In genomic region chr3:14842277-14842676, GRCh38 we compare ENCODE assay signal across 18 cellular contexts. TPM values are rescaled to one million over a fixed set of nuclear protein-coding genes. Genes with fewer than 3 reads are reported as not detected.
DNase-seq lines count a peak whose midpoint lies in the region; ATAC-seq, FAIRE-seq and TF ChIP-seq lines count a peak whose summit lies in the region.
"Had no signal": no experiment of that assay in that cellular context is flagged by ENCODE, and none has a peak within 500 bp of the region (broad histone marks: within the 10 kb centered on the region; RNA-seq: fewer than 3 reads in every experiment).

No MANE protein-coding gene starts in this region.

- H2BK12ac ChIP-seq in H1 (ENCODE audit: low read depth, low read length) = no peak overlapping the region

- H4K8ac ChIP-seq in H1 (ENCODE audit: extremely low read depth, insufficient read depth, low read length) = no peak overlapping the region

- no peak overlapping the region for H2AFZ ChIP-seq in H1 (ENCODE audit: low read length)

- no peak overlapping the region for H4K5ac ChIP-seq in H1 (ENCODE audit: insufficient read length, low read depth, low read length)

- H4K20me1 ChIP-seq in H1 (replicated peaks in 1 of 2; ENCODE audit: control insufficient read depth in 1 of 2, insufficient read depth in 2 of 2, low read length in 2 of 2) = no peaks in the 10 kb centered on the region

- H2BK20ac ChIP-seq in H1 (ENCODE audit: low read length) = no peak overlapping the region

- 92% methylated on average over 3 of the region's 3 CpGs; no CpG with 5 or more reads in 1 of the 2 experiments for WGBS in H1 (ENCODE audit: extremely low coverage in 1 of 2, insufficient coverage in 1 of 2, insufficient read length in 1 of 2, insufficient replicate concordance in 2 of 2, low coverage in 1 of 2, low lambda C conversion rate in 2 of 2, missing lambda C conversion rate in 1 of 2), 2 experiments
- 91% methylated on average over 3 of the region's 3 CpGs for WGBS in suprapubic skin

- H3K9ac ChIP-seq in H1 (replicated peaks in 1 of 4; ENCODE audit: extremely low read depth in 1 of 4, low read depth in 3 of 4, low read length in 3 of 4) = no peak overlapping the region
- H3K9ac ChIP-seq: BLaER1 treated with 17β-estradiol and CSF1 and Interleukin-3, amounts not matched to agents 10 nM and 100 nM had no signal

- no peak overlapping the region for H3K56ac ChIP-seq in H1 (replicated peaks; ENCODE audit: insufficient read length, low read depth, low read length)

- no peak overlapping the region for H2BK5ac ChIP-seq in H1 (ENCODE audit: low read depth, low read length)

- H3K18ac ChIP-seq in H1 (ENCODE audit: extremely low read depth, low read length) = no peak overlapping the region

- POLR2A ChIA-PET in H1 (lab: Charles Lee; ENCODE audit: partially characterized antibody) = no interaction called here

- H3K79me1 ChIP-seq in H1 (ENCODE audit: low read depth, low read length) = peaks cover 4% of the 10 kb centered on the region; the same call in 1 of the 2 replicates

- no peak overlapping the region for H3K23ac ChIP-seq in H1 (ENCODE audit: insufficient read length)

- H3K4me1 ChIP-seq in left ventricle myocardium inferior (peaks cover 75% of the 10 kb centered on the region), H1 (replicated peaks in 1 of 4; ENCODE audit: control insufficient read depth in 3 of 4, insufficient read depth in 4 of 4, low read length in 3 of 4) (peaks cover 4 to 15% (median 11%) of the 10 kb centered on the region in 4 experiments; a peak in 6 of 7 replicates), suprapubic skin (peaks cover 43% of the 10 kb centered on the region)

- H3K27ac Mint-ChIP-seq in nephron progenitor cell = peak overlapping the region; percentile 26

- H3K4ac ChIP-seq in H1 (replicated peaks; ENCODE audit: insufficient read length, low read depth, low read length) = no peak overlapping the region

- peak overlapping the region; percentile 27 for H3K27ac ChIP-seq in left ventricle myocardium inferior (replicated peaks)
- no peak overlapping the region for H3K27ac ChIP-seq in H1 (ENCODE audit: low read depth, low read length)
- H3K27ac ChIP-seq in suprapubic skin = peak overlapping the region; percentile 66
- H3K27ac ChIP-seq: BLaER1 treated with 17β-estradiol and CSF1 and Interleukin-3, amounts not matched to agents 10 nM and 100 nM had no signal

- H3K27me3 ChIP-seq in left ventricle myocardium inferior (ENCODE audit: low read depth) = peaks cover 25% of the 10 kb centered on the region
- no peaks in the 10 kb centered on the region for H3K27me3 ChIP-seq in H1 (replicated peaks in 1 of 4; ENCODE audit: control insufficient read depth in 3 of 4, extremely low read depth in 1 of 4, insufficient read depth in 3 of 4, low read length in 3 of 4)
- peaks cover 3% of the 10 kb centered on the region for H3K27me3 ChIP-seq in suprapubic skin
- H3K27me3 ChIP-seq: BLaER1 treated with 17β-estradiol and CSF1 and Interleukin-3, amounts not matched to agents 10 nM and 100 nM had no signal

- H2BK15ac ChIP-seq in H1 (ENCODE audit: low read length) = no peak overlapping the region

- TF ChIP-seq RAD21 in H1 (IDR thresholded peaks at IDR 0.05 in 1 of 2, conservative IDR thresholded peaks at IDR 0.05 in 1 of 2; ENCODE audit: low read depth in 2 of 2, low read length in 2 of 2) = no peak

- peaks cover 36% of the 10 kb centered on the region for H3K27me3 Mint-ChIP-seq in nephron progenitor cell (ENCODE audit: low read depth, poor library complexity)

- TF ChIP-seq EP300 in H1 (IDR thresholded peaks at IDR 0.05; ENCODE audit: borderline replicate concordance in 1 of 2, low read depth in 2 of 2, low read length in 2 of 2) (no peak), suprapubic skin (IDR thresholded peaks at IDR 0.05) (no peak)

- no peaks in the 10 kb centered on the region for H3K79me2 ChIP-seq in H1 (ENCODE audit: control insufficient read depth in 1 of 2, insufficient read depth in 2 of 2, low read length in 2 of 2)

- no peak overlapping the region for H2BK120ac ChIP-seq in H1 (replicated peaks; ENCODE audit: low read depth, low read length)

- no peaks in the 10 kb centered on the region for H3K9me3 Mint-ChIP-seq in nephron progenitor cell

- no peak for TF ChIP-seq CTCF in left ventricle myocardium inferior (IDR thresholded peaks at IDR 0.05; ENCODE audit: borderline replicate concordance)
- no peak for TF ChIP-seq CTCF in H1 (IDR thresholded peaks at IDR 0.05; ENCODE audit: control extremely low read depth in 1 of 3, insufficient read depth in 1 of 3, low read depth in 1 of 3, low read length in 3 of 3)
- no peak for TF ChIP-seq CTCF in nephron progenitor cell (IDR thresholded peaks at IDR 0.05)
- no peak for TF ChIP-seq CTCF in suprapubic skin (IDR thresholded peaks at IDR 0.05)

- no peak overlapping the region for H3K14ac ChIP-seq in H1 (ENCODE audit: insufficient read length)

- DNase-seq in left ventricle myocardium inferior (no peak), Right ventricle myocardium superior (no peak), H1 (ENCODE audit: low read depth in 1 of 2, low spot score in 2 of 2) (no peak), nephron progenitor cell (no peak), suprapubic skin (ENCODE audit: low spot score in 2 of 2) (peak in 1 of 2 donors; percentile 36)
- DNase-seq: ACHN; CD4-positive, CD25-positive, alpha-beta regulatory T cell; DMS53; GF-D8 had no signal

- no peak overlapping the region for H4K91ac ChIP-seq in H1 (replicated peaks; ENCODE audit: insufficient read length, low read length)

- TF ChIP-seq POLR2A in H1 (IDR thresholded peaks at IDR 0.05; ENCODE audit: control extremely low read depth in 1 of 2, low read depth in 2 of 2, low read length in 2 of 2) = no peak
- TF ChIP-seq POLR2A in suprapubic skin (IDR thresholded peaks at IDR 0.05) = no peak

- H3K4me2 ChIP-seq in H1 (ENCODE audit: insufficient read depth in 1 of 2, low read depth in 2 of 2, low read length in 2 of 2) = no peak overlapping the region
- H3K4me2 ChIP-seq: BLaER1 treated with 17β-estradiol and CSF1 and Interleukin-3, amounts not matched to agents 10 nM and 100 nM had no signal

- H3K36me3 Mint-ChIP-seq in nephron progenitor cell (ENCODE audit: low read depth) = no peaks in the 10 kb centered on the region
- H3K36me3 Mint-ChIP-seq: CD4-positive, CD25-positive, alpha-beta regulatory T cell had no signal

- no peaks in the 10 kb centered on the region for H3K9me3 ChIP-seq in left ventricle myocardium inferior (replicated peaks)
- no peaks in the 10 kb centered on the region; a peak in 1 of 4 replicates for H3K9me3 ChIP-seq in H1 (ENCODE audit: insufficient read depth in 2 of 2, low read depth in 1 of 2, low read length in 1 of 2)
- no peaks in the 10 kb centered on the region for H3K9me3 ChIP-seq in suprapubic skin
- H3K9me3 ChIP-seq: BLaER1 treated with 17β-estradiol and CSF1 and Interleukin-3, amounts not matched to agents 10 nM and 100 nM had no signal

- H3K36me3 ChIP-seq in left ventricle myocardium inferior (no peaks in the 10 kb centered on the region), H1 (ENCODE audit: control insufficient read depth in 2 of 4, insufficient read depth in 4 of 4, low read length in 3 of 4) (no peaks in the 10 kb centered on the region), suprapubic skin (no peaks in the 10 kb centered on the region)
- H3K36me3 ChIP-seq: BLaER1 treated with 17β-estradiol and CSF1 and Interleukin-3, amounts not matched to agents 10 nM and 100 nM had no signal

- peaks cover 42% of the 10 kb centered on the region for H3K4me1 Mint-ChIP-seq in nephron progenitor cell
- H3K4me1 Mint-ChIP-seq: CD4-positive, CD25-positive, alpha-beta regulatory T cell had no signal

- peak overlapping the region; percentile 15; the same call in 1 of the 2 replicates for H2AK5ac ChIP-seq in H1 (ENCODE audit: low read depth, low read length)

- no peak for FAIRE-seq in H1 (lab: Jason Lieb, UNC)
- FAIRE-seq: GM19239, HepG2, HTR-8/SVneo had no signal

- H3K23me2 ChIP-seq in H1 (ENCODE audit: low read depth, low read length) = no peaks in the 10 kb centered on the region

- CTCF ChIA-PET in H1 (lab: Charles Lee; ENCODE audit: partially characterized antibody) = interaction anchor here (1.0 to 10.3 kb wide), 7 partner anchors 8 to 61 kb away, joined by 3 to 109 read pairs (median 3); no protein-coding TSS in a partner anchor

- intact Hi-C loops in left ventricle myocardium inferior (cut with micrococcal nuclease) = no loop called here
- intact Hi-C loops in Right ventricle myocardium superior (cut with DNase I) = no loop called here

- no peak overlapping the region for H3K4me3 Mint-ChIP-seq in nephron progenitor cell
- H3K4me3 Mint-ChIP-seq: CD4-positive, CD25-positive, alpha-beta regulatory T cell had no signal

- H3K4me3 ChIP-seq in left ventricle myocardium inferior (no peak overlapping the region), H1 (ENCODE audit: extremely low read depth in 1 of 4, insufficient read depth in 2 of 4, low read depth in 3 of 4, low read length in 4 of 4) (no peak overlapping the region), suprapubic skin (no peak overlapping the region)
- H3K4me3 ChIP-seq: BLaER1 treated with 17β-estradiol and CSF1 and Interleukin-3, amounts not matched to agents 10 nM and 100 nM had no signal

- ATAC-seq in Right ventricle myocardium superior (ENCODE audit: poor library complexity) (no peak), HG02938 (IDR thresholded peaks at IDR 0.05; ENCODE audit: unreplicated experiment) (no peak), GM21367 (IDR thresholded peaks at IDR 0.05; ENCODE audit: unreplicated experiment) (no peak), HG03280 (IDR thresholded peaks at IDR 0.05; ENCODE audit: unreplicated experiment) (no peak)
- ATAC-seq: HCT116, HepG2 had no signal

TF ChIP-seq in H1, 55 proteins besides CTCF, POLR2A, EP300 and RAD21 (continues in another document):
- TF ChIP-seq RBBP5 (IDR thresholded peaks at IDR 0.05; ENCODE audit: borderline replicate concordance, low read depth, low read length) (no peak), RXRA (IDR thresholded peaks at IDR 0.05; ENCODE audit: insufficient read depth, low read depth, low read length) (no peak), TEAD4 (IDR thresholded peaks at IDR 0.05; ENCODE audit: low read depth, low read length) (no peak), SIN3A (conservative IDR thresholded peaks at IDR 0.05 in 1 of 2, IDR thresholded peaks at IDR 0.05 in 1 of 2; ENCODE audit: low read depth in 1 of 2, low read length in 2 of 2) (no peak), TAF1 (IDR thresholded peaks at IDR 0.05; ENCODE audit: low read depth, low read length) (no peak)

RNA-seq across cellular contexts. Expression of gene FGD5, which starts 23.5 kb away (rescaled TPM):
- total RNA-seq in left ventricle myocardium inferior (13.9 TPM), Right ventricle myocardium superior (15.2 TPM), suprapubic skin (10 to 100 TPM in 2 of 4 donors, 1 to 10 TPM in 2; 2.8 to 15.5 (median 7.1) TPM)
- total RNA-seq in H1 (2021; fragmentation: NEBNext Ultra II Directional; extraction: Animal tissue kit (Norgen Biotek cat#: 25700)) = 14.3 and 15.3 TPM in 2 replicates
- polyA plus RNA-seq in H1 (2011; rRNA removed) = 4.7 and 6.0 TPM in 2 replicates
- polyA plus RNA-seq in H1 (2011; cell fraction: cytosol; rRNA removed) = 6.1 TPM
- 8.1 TPM for polyA plus RNA-seq in H1 (2011; cell fraction: nucleus; rRNA removed)
- 6.0 to 11.3 TPM (median 8.8 TPM) in 4 replicates for polyA plus RNA-seq in H1 (2012, experiment 1 of 2)
- polyA plus RNA-seq in H1 (2012, experiment 2 of 2) = 4.3 TPM
- 9.0 TPM for polyA plus RNA-seq in H1 (2013, experiment 1 of 2)
- 9.6 TPM for polyA plus RNA-seq in H1 (2013, experiment 2 of 2)
- polyA minus RNA-seq in H1 (2011; rRNA and poly(A)+ RNA removed) = 9.0 and 9.7 TPM in 2 replicates
- polyA minus RNA-seq in H1 (2011; cell fraction: cytosol; rRNA and poly(A)+ RNA removed) = 6.8 TPM
- polyA minus RNA-seq in H1 (2011; cell fraction: nucleus; rRNA and poly(A)+ RNA removed) = 7.9 TPM
- total RNA-seq: A172, HepG2 had no signal
